1 cellular context compared by ENCODE assay signal in the genomic region with DNA sequence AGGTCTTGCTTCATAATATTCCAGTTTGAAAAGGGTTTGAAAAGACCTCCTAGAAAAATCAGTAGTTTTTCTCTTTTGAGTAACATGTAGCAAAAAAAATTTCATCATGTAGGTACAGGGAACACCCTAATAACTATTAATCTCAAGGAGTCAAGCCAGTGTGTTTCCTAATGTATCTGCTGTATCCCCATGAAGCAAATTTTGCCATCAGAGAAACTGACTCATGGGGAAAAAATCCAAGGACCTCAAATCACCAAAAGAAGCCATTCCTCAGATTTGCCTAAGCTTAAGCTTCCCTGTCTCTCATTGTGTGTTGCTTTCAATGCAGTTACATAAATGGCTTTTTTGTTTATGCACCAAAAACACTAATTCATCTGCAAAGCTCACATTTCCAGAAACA.
TF ChIP-seq lines count a peak whose summit lies in the region.

No MANE protein-coding gene starts in this region.

TF ChIP-seq in GM23338, 12 proteins besides CTCF, POLR2A, EP300 and RAD21 (continued from another document):
- TF ChIP-seq, protein P1, sequence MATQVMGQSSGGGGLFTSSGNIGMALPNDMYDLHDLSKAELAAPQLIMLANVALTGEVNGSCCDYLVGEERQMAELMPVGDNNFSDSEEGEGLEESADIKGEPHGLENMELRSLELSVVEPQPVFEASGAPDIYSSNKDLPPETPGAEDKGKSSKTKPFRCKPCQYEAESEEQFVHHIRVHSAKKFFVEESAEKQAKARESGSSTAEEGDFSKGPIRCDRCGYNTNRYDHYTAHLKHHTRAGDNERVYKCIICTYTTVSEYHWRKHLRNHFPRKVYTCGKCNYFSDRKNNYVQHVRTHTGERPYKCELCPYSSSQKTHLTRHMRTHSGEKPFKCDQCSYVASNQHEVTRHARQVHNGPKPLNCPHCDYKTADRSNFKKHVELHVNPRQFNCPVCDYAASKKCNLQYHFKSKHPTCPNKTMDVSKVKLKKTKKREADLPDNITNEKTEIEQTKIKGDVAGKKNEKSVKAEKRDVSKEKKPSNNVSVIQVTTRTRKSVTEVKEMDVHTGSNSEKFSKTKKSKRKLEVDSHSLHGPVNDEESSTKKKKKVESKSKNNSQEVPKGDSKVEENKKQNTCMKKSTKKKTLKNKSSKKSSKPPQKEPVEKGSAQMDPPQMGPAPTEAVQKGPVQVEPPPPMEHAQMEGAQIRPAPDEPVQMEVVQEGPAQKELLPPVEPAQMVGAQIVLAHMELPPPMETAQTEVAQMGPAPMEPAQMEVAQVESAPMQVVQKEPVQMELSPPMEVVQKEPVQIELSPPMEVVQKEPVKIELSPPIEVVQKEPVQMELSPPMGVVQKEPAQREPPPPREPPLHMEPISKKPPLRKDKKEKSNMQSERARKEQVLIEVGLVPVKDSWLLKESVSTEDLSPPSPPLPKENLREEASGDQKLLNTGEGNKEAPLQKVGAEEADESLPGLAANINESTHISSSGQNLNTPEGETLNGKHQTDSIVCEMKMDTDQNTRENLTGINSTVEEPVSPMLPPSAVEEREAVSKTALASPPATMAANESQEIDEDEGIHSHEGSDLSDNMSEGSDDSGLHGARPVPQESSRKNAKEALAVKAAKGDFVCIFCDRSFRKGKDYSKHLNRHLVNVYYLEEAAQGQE (IDR thresholded peaks at IDR 0.05; ENCODE audit: unreplicated experiment), result no peak
- no peak for TF ChIP-seq ZNF331 (CRISPR knock-in tag; IDR thresholded peaks at IDR 0.05; ENCODE audit: low read depth)
- TF ChIP-seq, protein P2, sequence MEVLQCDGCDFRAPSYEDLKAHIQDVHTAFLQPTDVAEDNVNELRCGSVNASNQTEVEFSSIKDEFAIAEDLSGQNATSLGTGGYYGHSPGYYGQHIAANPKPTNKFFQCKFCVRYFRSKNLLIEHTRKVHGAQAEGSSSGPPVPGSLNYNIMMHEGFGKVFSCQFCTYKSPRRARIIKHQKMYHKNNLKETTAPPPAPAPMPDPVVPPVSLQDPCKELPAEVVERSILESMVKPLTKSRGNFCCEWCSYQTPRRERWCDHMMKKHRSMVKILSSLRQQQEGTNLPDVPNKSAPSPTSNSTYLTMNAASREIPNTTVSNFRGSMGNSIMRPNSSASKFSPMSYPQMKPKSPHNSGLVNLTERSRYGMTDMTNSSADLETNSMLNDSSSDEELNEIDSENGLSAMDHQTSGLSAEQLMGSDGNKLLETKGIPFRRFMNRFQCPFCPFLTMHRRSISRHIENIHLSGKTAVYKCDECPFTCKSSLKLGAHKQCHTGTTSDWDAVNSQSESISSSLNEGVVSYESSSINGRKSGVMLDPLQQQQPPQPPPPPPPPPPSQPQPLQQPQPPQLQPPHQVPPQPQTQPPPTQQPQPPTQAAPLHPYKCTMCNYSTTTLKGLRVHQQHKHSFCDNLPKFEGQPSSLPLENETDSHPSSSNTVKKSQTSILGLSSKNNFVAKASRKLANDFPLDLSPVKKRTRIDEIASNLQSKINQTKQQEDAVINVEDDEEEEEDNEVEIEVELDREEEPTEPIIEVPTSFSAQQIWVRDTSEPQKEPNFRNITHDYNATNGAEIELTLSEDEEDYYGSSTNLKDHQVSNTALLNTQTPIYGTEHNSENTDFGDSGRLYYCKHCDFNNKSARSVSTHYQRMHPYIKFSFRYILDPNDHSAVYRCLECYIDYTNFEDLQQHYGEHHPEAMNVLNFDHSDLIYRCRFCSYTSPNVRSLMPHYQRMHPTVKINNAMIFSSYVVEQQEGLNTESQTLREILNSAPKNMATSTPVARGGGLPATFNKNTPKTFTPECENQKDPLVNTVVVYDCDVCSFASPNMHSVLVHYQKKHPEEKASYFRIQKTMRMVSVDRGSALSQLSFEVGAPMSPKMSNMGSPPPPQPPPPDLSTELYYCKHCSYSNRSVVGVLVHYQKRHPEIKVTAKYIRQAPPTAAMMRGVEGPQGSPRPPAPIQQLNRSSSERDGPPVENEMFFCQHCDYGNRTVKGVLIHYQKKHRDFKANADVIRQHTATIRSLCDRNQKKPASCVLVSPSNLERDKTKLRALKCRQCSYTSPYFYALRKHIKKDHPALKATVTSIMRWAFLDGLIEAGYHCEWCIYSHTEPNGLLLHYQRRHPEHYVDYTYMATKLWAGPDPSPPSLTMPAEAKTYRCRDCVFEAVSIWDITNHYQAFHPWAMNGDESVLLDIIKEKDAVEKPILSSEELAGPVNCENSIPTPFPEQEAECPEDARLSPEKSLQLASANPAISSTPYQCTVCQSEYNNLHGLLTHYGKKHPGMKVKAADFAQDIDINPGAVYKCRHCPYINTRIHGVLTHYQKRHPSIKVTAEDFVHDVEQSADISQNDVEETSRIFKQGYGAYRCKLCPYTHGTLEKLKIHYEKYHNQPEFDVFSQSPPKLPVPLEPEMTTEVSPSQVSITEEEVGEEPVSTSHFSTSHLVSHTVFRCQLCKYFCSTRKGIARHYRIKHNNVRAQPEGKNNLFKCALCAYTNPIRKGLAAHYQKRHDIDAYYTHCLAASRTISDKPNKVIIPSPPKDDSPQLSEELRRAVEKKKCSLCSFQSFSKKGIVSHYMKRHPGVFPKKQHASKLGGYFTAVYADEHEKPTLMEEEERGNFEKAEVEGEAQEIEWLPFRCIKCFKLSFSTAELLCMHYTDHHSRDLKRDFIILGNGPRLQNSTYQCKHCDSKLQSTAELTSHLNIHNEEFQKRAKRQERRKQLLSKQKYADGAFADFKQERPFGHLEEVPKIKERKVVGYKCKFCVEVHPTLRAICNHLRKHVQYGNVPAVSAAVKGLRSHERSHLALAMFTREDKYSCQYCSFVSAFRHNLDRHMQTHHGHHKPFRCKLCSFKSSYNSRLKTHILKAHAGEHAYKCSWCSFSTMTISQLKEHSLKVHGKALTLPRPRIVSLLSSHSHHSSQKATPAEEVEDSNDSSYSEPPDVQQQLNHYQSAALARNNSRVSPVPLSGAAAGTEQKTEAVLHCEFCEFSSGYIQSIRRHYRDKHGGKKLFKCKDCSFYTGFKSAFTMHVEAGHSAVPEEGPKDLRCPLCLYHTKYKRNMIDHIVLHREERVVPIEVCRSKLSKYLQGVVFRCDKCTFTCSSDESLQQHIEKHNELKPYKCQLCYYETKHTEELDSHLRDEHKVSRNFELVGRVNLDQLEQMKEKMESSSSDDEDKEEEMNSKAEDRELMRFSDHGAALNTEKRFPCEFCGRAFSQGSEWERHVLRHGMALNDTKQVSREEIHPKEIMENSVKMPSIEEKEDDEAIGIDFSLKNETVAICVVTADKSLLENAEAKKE (CRISPR knock-in tag; IDR thresholded peaks at IDR 0.05), result no peak
- TF ChIP-seq CREB1 (CRISPR knock-in tag; IDR thresholded peaks at IDR 0.05; ENCODE audit: low read depth), result no peak
